Comparison of ENCODE assay signal across 23 cellular contexts in genomic region chr7:90326500-90326899, GRCh38. TPM values are rescaled to one million over a fixed set of nuclear protein-coding genes. Genes with fewer than 3 reads are reported as not detected.
A peak's percentile ranks its signal among the peaks of the same experiment; 100 is the strongest.
DNase-seq lines count a peak whose midpoint lies in the region; ATAC-seq, FAIRE-seq and TF ChIP-seq lines count a peak whose summit lies in the region.
"Had no signal": no experiment of that assay in that cellular context is flagged by ENCODE, and none has a peak within 500 bp of the region (broad histone marks: within the 10 kb centered on the region; RNA-seq: fewer than 3 reads in every experiment).

No MANE protein-coding gene starts in this region.

- peaks cover 0 to 9% of the 10 kb centered on the region in 2 experiments; a peak in 2 of 5 replicates for H3K27me3 ChIP-seq in HepG2 (ENCODE audit: control insufficient read depth in 1 of 2, insufficient read depth in 2 of 2, low read length in 2 of 2)
- no peaks in the 10 kb centered on the region for H3K27me3 ChIP-seq in right lobe of liver
- H3K27me3 ChIP-seq in H7 (ENCODE audit: control insufficient read depth, insufficient read depth, low read length): peaks cover 18% of the 10 kb centered on the region
- peaks cover 5 to 18% of the 10 kb centered on the region in 2 experiments; a peak in 4 of 5 replicates for H3K27me3 ChIP-seq in K562 (ENCODE audit: control insufficient read depth in 2 of 2, insufficient read depth in 2 of 2, low read length in 2 of 2)
- H3K27me3 ChIP-seq: BLaER1 treated with 17β-estradiol and CSF1 and Interleukin-3, amounts not matched to agents 10 nM and 100 nM had no signal

- CTCF ChIA-PET in HepG2 (lab: Yijun Ruan, JAX; ENCODE audit: low intra/inter-chr PET ratio, low total read pairs) (no interaction called here), K562 (lab: Yijun Ruan, JAX; ENCODE audit: low intra/inter-chr PET ratio) (no interaction called here)

- no peaks in the 10 kb centered on the region for H3K9me1 ChIP-seq in K562 (ENCODE audit: control insufficient read depth, insufficient read depth, low read length)

- H3K4me2 ChIP-seq in HepG2 (ENCODE audit: low read depth, low read length): no peak overlapping the region
- H3K4me2 ChIP-seq in K562 (ENCODE audit: insufficient read depth, low read length): no peak overlapping the region
- H3K4me2 ChIP-seq: BLaER1 treated with 17β-estradiol and CSF1 and Interleukin-3, amounts not matched to agents 10 nM and 100 nM had no signal

- no peaks in the 10 kb centered on the region for H3K79me2 ChIP-seq in HepG2 (ENCODE audit: insufficient read depth, low read length)
- H3K79me2 ChIP-seq in K562 (ENCODE audit: control insufficient read depth, insufficient read depth, low read length): no peaks in the 10 kb centered on the region

- FAIRE-seq in HepG2 (lab: Jason Lieb, UNC): no peak
- no peak for FAIRE-seq in K562 (lab: Jason Lieb, UNC)
- FAIRE-seq: G401.6, GM12892 had no signal

- TF ChIP-seq POLR2A in HepG2 (IDR thresholded peaks at IDR 0.05; ENCODE audit: insufficient read depth in 1 of 2, low read depth in 2 of 2, low read length in 2 of 2) (no peak), right lobe of liver (IDR thresholded peaks at IDR 0.05) (no peak), K562 (conservative IDR thresholded peaks at IDR 0.05) (no peak)

- no peak overlapping the region for H3K4me3 ChIP-seq in HepG2 (replicated peaks in 1 of 3; ENCODE audit: insufficient read depth in 1 of 3, low read depth in 2 of 3, low read length in 3 of 3)
- no peak overlapping the region for H3K4me3 ChIP-seq in right lobe of liver
- H3K4me3 ChIP-seq in H7 (ENCODE audit: insufficient read depth, low read depth, low read length): no peak overlapping the region
- no peak overlapping the region for H3K4me3 ChIP-seq in K562
- H3K4me3 ChIP-seq: BLaER1 treated with 17β-estradiol and CSF1 and Interleukin-3, amounts not matched to agents 10 nM and 100 nM; GM23248 had no signal

- in situ Hi-C loops in HepG2 (cut with HindIII; ENCODE audit: extremely low pct_ligation_motif_present, low pct_unique_long_range_greater_than_20kb): no loop called here
- in situ Hi-C loops in K562 (cut with MboI): no loop called here

- intact Hi-C loops in HepG2 (cut with micrococcal nuclease; ENCODE audit: unreplicated experiment) (no loop called here), right lobe of liver (cut with DNase I) (no loop called here), K562 (cut with micrococcal nuclease) (no loop called here), posterior cingulate gyrus (cut with DNase I) (no loop called here)

- ATAC-seq in HepG2 (no peak), right lobe of liver (no peak), K562 (no peak), GM21390 (IDR thresholded peaks at IDR 0.05; ENCODE audit: unreplicated experiment) (no peak)

- TF ChIP-seq EP300 in HepG2 (IDR thresholded peaks at IDR 0.05; ENCODE audit: low read depth in 2 of 2, low read length in 2 of 2) (no peak), HepG2 (CRISPR knock-in tag; IDR thresholded peaks at IDR 0.05; ENCODE audit: borderline replicate concordance) (no peak), K562 (IDR thresholded peaks at IDR 0.05; ENCODE audit: low read length) (no peak)

- H2AFZ ChIP-seq in HepG2 (ENCODE audit: low read length): no peak overlapping the region
- H2AFZ ChIP-seq in K562 (ENCODE audit: low read depth, low read length): no peak overlapping the region
- H2AFZ ChIP-seq: GM23248 had no signal

- no peak for DNase-seq in HepG2 (ENCODE audit: low spot score)
- DNase-seq in right lobe of liver: no peak
- peak; percentile 28 for DNase-seq in H7
- peak; percentile 76 for DNase-seq in NCI-H82 treated with DMSO at 0.1 percent for 48 hours (lab: John Stamatoyannopoulos, UW; ENCODE audit: unreplicated experiment)
- DNase-seq in K562 (ENCODE audit: extremely low read depth in 1 of 4, low spot score in 3 of 4): no peak
- no peak for DNase-seq in SK-N-DZ (ENCODE audit: low spot score)
- DNase-seq in posterior cingulate gyrus: no peak
- DNase-seq: ACHN; AML-193; BE2C; CD4-positive, alpha-beta T cell; CD8-positive, alpha-beta memory T cell; DMS153; DND-41; GM23248; HCEC 1CT had no signal

- H3K36me3 ChIP-seq in HepG2 (replicated peaks in 1 of 2; ENCODE audit: control insufficient read depth in 1 of 2, insufficient read depth in 2 of 2, low read length in 2 of 2) (no peaks in the 10 kb centered on the region), right lobe of liver (no peaks in the 10 kb centered on the region), H7 (replicated peaks; ENCODE audit: control insufficient read depth, insufficient read depth, low read length) (no peaks in the 10 kb centered on the region), K562 (ENCODE audit: control insufficient read depth, insufficient read depth, low read length) (no peaks in the 10 kb centered on the region)
- H3K36me3 ChIP-seq: BE2C; BLaER1 treated with 17β-estradiol and CSF1 and Interleukin-3, amounts not matched to agents 10 nM and 100 nM had no signal

- no peak overlapping the region for H3K9ac ChIP-seq in HepG2 (ENCODE audit: insufficient read depth, low read depth, low read length)
- H3K9ac ChIP-seq in K562 (ENCODE audit: insufficient read depth in 1 of 2, low read depth in 2 of 2, low read length in 2 of 2): no peak overlapping the region
- H3K9ac ChIP-seq: BLaER1 treated with 17β-estradiol and CSF1 and Interleukin-3, amounts not matched to agents 10 nM and 100 nM; GM23248 had no signal

- TF ChIP-seq RAD21 in HepG2 (CRISPR knock-in tag; IDR thresholded peaks at IDR 0.05) (no peak), K562 (CRISPR knock-in tag; conservative IDR thresholded peaks at IDR 0.05 in 1 of 2, IDR thresholded peaks at IDR 0.05 in 1 of 2) (no peak)

- H3K27ac ChIP-seq in HepG2 (ENCODE audit: extremely low read length, insufficient read depth, low read length) (no peak overlapping the region), right lobe of liver (no peak overlapping the region), K562 (ENCODE audit: extremely low read depth, low read depth, low read length) (no peak overlapping the region)
- H3K27ac ChIP-seq: 22Rv1; BLaER1 treated with 17β-estradiol and CSF1 and Interleukin-3, amounts not matched to agents 10 nM and 100 nM; GM23248 had no signal

- H3K4me1 ChIP-seq in HepG2 (ENCODE audit: insufficient read depth, low read length) (no peaks in the 10 kb centered on the region), right lobe of liver (no peaks in the 10 kb centered on the region), K562 (replicated peaks in 1 of 2; ENCODE audit: control insufficient read depth in 2 of 2, insufficient read depth in 2 of 2, low read length in 2 of 2) (no peaks in the 10 kb centered on the region)
- H3K4me1 ChIP-seq: BE2C; BLaER1 treated with 17β-estradiol and CSF1 and Interleukin-3, amounts not matched to agents 10 nM and 100 nM had no signal

- H4K20me1 ChIP-seq in HepG2 (ENCODE audit: insufficient read depth, low read length) (no peaks in the 10 kb centered on the region), K562 (replicated peaks; ENCODE audit: control insufficient read depth, insufficient read depth, low read length) (no peaks in the 10 kb centered on the region)
- H4K20me1 ChIP-seq: BLaER1 treated with 17β-estradiol and CSF1 and Interleukin-3, amounts not matched to agents 10 nM and 100 nM had no signal

- H3K9me3 ChIP-seq in HepG2 (ENCODE audit: low read length) (no peaks in the 10 kb centered on the region), right lobe of liver (no peaks in the 10 kb centered on the region), K562 (replicated peaks; ENCODE audit: control insufficient read depth, insufficient read depth, low read depth, low read length) (no peaks in the 10 kb centered on the region)
- H3K9me3 ChIP-seq: BE2C had no signal

- TF ChIP-seq CTCF in HepG2 (CRISPR knock-in tag; IDR thresholded peaks at IDR 0.05): no peak
- no peak for TF ChIP-seq CTCF in right lobe of liver (IDR thresholded peaks at IDR 0.05)
- no peak for TF ChIP-seq CTCF in K562 (IDR thresholded peaks at IDR 0.05 in 2 of 3, conservative IDR thresholded peaks at IDR 0.05 in 1 of 3; ENCODE audit: insufficient read depth in 2 of 3, low read depth in 1 of 3, low read length in 3 of 3)

- BruUV-seq in HepG2 (replicated peaks; lab: Mats Ljungman, UMichigan): no TSS peak
- no TSS peak for BruUV-seq in K562 (replicated peaks; lab: Mats Ljungman, UMichigan)

- POLR2A ChIA-PET in HepG2 (lab: Yijun Ruan, JAX): no interaction called here
- POLR2A ChIA-PET in K562 (lab: Yijun Ruan, JAX): interaction anchor here (0.6 kb wide), 1 partner anchor 967 kb away, joined by 3 read pairs; no protein-coding TSS in a partner anchor

- 0% methylated on average over 1 of the region's 1 CpG for WGBS in HepG2 (ENCODE audit: low lambda C conversion rate)
- WGBS in right lobe of liver (ENCODE audit: insufficient coverage, low coverage, low lambda C conversion rate, missing lambda C conversion rate): 0% methylated on average over 1 of the region's 1 CpG
- WGBS in K562 (ENCODE audit: insufficient coverage, low coverage, missing lambda C conversion rate): no CpG with 5 or more reads among the region's 1 CpG

RNA-seq across cellular contexts. Expression of gene FAM237B, which starts 5.4 kb away (rescaled TPM):
- total RNA-seq in HepG2 (2016; rRNA removed; fragmentation: Illumina TruSeq; extraction: Trizol) (not detected in 2 replicates), right lobe of liver (not detected), K562 (2014; rRNA removed) (not detected in 2 replicates), K562 (2014; rRNA removed; fragmentation: Illumina TruSeq; extraction: Trizol) (not detected in 2 replicates), K562 (2015; rRNA removed; fragmentation: Illumina TruSeq; extraction: Trizol) (not detected in 2 replicates), K562 (2021) (not detected in 2 replicates)
- total RNA-seq in HepG2 (2016; cell fraction: cytosol; rRNA removed; fragmentation: Illumina TruSeq; extraction: Trizol; ENCODE audit: low read depth): not detected in 2 replicates
- not detected in 2 replicates for total RNA-seq in HepG2 (2016; cell fraction: insoluble cytoplasmic fraction; rRNA removed; fragmentation: Illumina TruSeq; extraction: Trizol)
- total RNA-seq in HepG2 (2016; cell fraction: membrane; rRNA removed; fragmentation: Illumina TruSeq; extraction: Trizol): not detected in 2 replicates
- not detected in 2 replicates for total RNA-seq in HepG2 (2016; cell fraction: nucleus; rRNA removed; fragmentation: Illumina TruSeq; extraction: Trizol)
- polyA plus RNA-seq in HepG2 (2011; rRNA removed) (not detected in 2 replicates), K562 (2011; rRNA removed) (not detected in 2 replicates), K562 (2014; fragmentation: Illumina TruSeq; extraction: Trizol) (not detected in 2 replicates), K562 (2014; fragmentation: Nextera tagmentation; extraction: Ambion mirVana) (not detected), K562 (2014; rRNA removed) (not detected in 2 replicates)
- polyA plus RNA-seq in HepG2 (2011; cell fraction: cytosol; rRNA removed): not detected in 2 replicates
- polyA plus RNA-seq in HepG2 (2011; cell fraction: nucleus; rRNA removed): not detected in 2 replicates
- not detected in 2 replicates for polyA plus RNA-seq in HepG2 (2012)
- polyA plus RNA-seq in HepG2 (2016; cell fraction: cytosol; fragmentation: Illumina TruSeq; extraction: Trizol; ENCODE audit: low read depth): not detected in 2 replicates
- polyA plus RNA-seq in HepG2 (2016; cell fraction: insoluble cytoplasmic fraction; fragmentation: Illumina TruSeq; extraction: Trizol; ENCODE audit: low read depth): not detected in 2 replicates
- not detected in 2 replicates for polyA plus RNA-seq in HepG2 (2016; cell fraction: membrane; fragmentation: Illumina TruSeq; extraction: Trizol; ENCODE audit: low read depth)
- polyA plus RNA-seq in HepG2 (2016; cell fraction: nucleus; fragmentation: Illumina TruSeq; extraction: Trizol; ENCODE audit: insufficient read depth, low read depth): not detected in 2 replicates
- polyA minus RNA-seq in HepG2 (2011; rRNA and poly(A)+ RNA removed; ENCODE audit: low replicate concordance): not detected in 2 replicates
- polyA minus RNA-seq in HepG2 (2011; cell fraction: cytosol; rRNA and poly(A)+ RNA removed): not detected in 2 replicates
- not detected in 2 replicates for polyA minus RNA-seq in HepG2 (2011; cell fraction: nucleus; rRNA and poly(A)+ RNA removed)
- total RNA-seq in H7 (2014; rRNA removed; shearing (Covaris generic)): not detected in 2 replicates
- not detected in 2 replicates for total RNA-seq in K562 (2011; cell fraction: chromatin; rRNA removed; ENCODE audit: low replicate concordance)
- not detected in 2 replicates for total RNA-seq in K562 (2011; cell fraction: nucleolus; rRNA removed)
- not detected in 2 replicates for total RNA-seq in K562 (2011; cell fraction: nucleoplasm; rRNA removed)
- polyA plus RNA-seq in K562 (2011; cell fraction: cytosol; rRNA removed): not detected in 2 replicates
- not detected in 2 replicates for polyA plus RNA-seq in K562 (2011; cell fraction: nucleus; rRNA removed)
- not detected in 2 replicates for polyA plus RNA-seq in K562 (2012)
- polyA minus RNA-seq in K562 (2011; rRNA and poly(A)+ RNA removed): not detected in 2 replicates
- not detected in 2 replicates for polyA minus RNA-seq in K562 (2011; cell fraction: cytosol; rRNA and poly(A)+ RNA removed)
- not detected in 2 replicates for polyA minus RNA-seq in K562 (2011; cell fraction: nucleus; rRNA and poly(A)+ RNA removed)
- polyA plus RNA-seq in SK-N-DZ (2014; cell fraction: cytosol; rRNA removed): not detected in 2 replicates
- polyA plus RNA-seq in SK-N-DZ (2014; cell fraction: nucleus; rRNA removed): not detected in 2 replicates
- total RNA-seq: CD4-positive, alpha-beta T cell; CD8-positive, alpha-beta memory T cell; GM23248; H4 had no signal
- polyA plus RNA-seq: CD14-positive monocyte; CD8-positive, alpha-beta memory T cell had no signal

RNA-seq across cellular contexts. Expression of gene GTPBP10, which starts 20.0 kb away (rescaled TPM):
- total RNA-seq in HepG2 (2016; rRNA removed; fragmentation: Illumina TruSeq; extraction: Trizol) (38.7 and 54.6 TPM in 2 replicates), right lobe of liver (10 to 100 TPM; 16.1 to 21.8 (median 18.7) TPM), K562 (2014; rRNA removed) (19.3 and 34.6 TPM in 2 replicates), K562 (2014; rRNA removed; fragmentation: Illumina TruSeq; extraction: Trizol) (78.7 and 91.3 TPM in 2 replicates), K562 (2015; rRNA removed; fragmentation: Illumina TruSeq; extraction: Trizol) (35.6 and 40.9 TPM in 2 replicates), K562 (2021) (58.3 and 65.2 TPM in 2 replicates)
- total RNA-seq in HepG2 (2016; cell fraction: cytosol; rRNA removed; fragmentation: Illumina TruSeq; extraction: Trizol; ENCODE audit: low read depth): 7.6 and 8.5 TPM in 2 replicates
- total RNA-seq in HepG2 (2016; cell fraction: insoluble cytoplasmic fraction; rRNA removed; fragmentation: Illumina TruSeq; extraction: Trizol): 32.3 and 61.3 TPM in 2 replicates
- 9.0 and 9.3 TPM in 2 replicates for total RNA-seq in HepG2 (2016; cell fraction: membrane; rRNA removed; fragmentation: Illumina TruSeq; extraction: Trizol)
- 23.5 and 26.6 TPM in 2 replicates for total RNA-seq in HepG2 (2016; cell fraction: nucleus; rRNA removed; fragmentation: Illumina TruSeq; extraction: Trizol)
- polyA plus RNA-seq in HepG2 (2011; rRNA removed) (10.6 and 13.3 TPM in 2 replicates), K562 (2011; rRNA removed) (41.8 and 75.2 TPM in 2 replicates), K562 (2014; fragmentation: Illumina TruSeq; extraction: Trizol) (62.1 and 89.8 TPM in 2 replicates), K562 (2014; fragmentation: Nextera tagmentation; extraction: Ambion mirVana) (10 to 100 TPM; 87.7 to 87.9 TPM), K562 (2014; rRNA removed) (53.2 and 76.4 TPM in 2 replicates)
- polyA plus RNA-seq in HepG2 (2011; cell fraction: cytosol; rRNA removed): 4.1 and 5.9 TPM in 2 replicates
- 4.8 and 8.4 TPM in 2 replicates for polyA plus RNA-seq in HepG2 (2011; cell fraction: nucleus; rRNA removed)
- polyA plus RNA-seq in HepG2 (2012): 17.0 and 20.1 TPM in 2 replicates
- polyA plus RNA-seq in HepG2 (2016; cell fraction: cytosol; fragmentation: Illumina TruSeq; extraction: Trizol; ENCODE audit: low read depth): 4.0 and 4.2 TPM in 2 replicates
- polyA plus RNA-seq in HepG2 (2016; cell fraction: insoluble cytoplasmic fraction; fragmentation: Illumina TruSeq; extraction: Trizol; ENCODE audit: low read depth): 35.9 and 39.7 TPM in 2 replicates
- 5.4 and 6.1 TPM in 2 replicates for polyA plus RNA-seq in HepG2 (2016; cell fraction: membrane; fragmentation: Illumina TruSeq; extraction: Trizol; ENCODE audit: low read depth)
- 22.5 and 25.4 TPM in 2 replicates for polyA plus RNA-seq in HepG2 (2016; cell fraction: nucleus; fragmentation: Illumina TruSeq; extraction: Trizol; ENCODE audit: insufficient read depth, low read depth)
- polyA minus RNA-seq in HepG2 (2011; rRNA and poly(A)+ RNA removed; ENCODE audit: low replicate concordance): 0.58 and 3.1 TPM in 2 replicates
- 3.3 and 7.0 TPM in 2 replicates for polyA minus RNA-seq in HepG2 (2011; cell fraction: cytosol; rRNA and poly(A)+ RNA removed)
- polyA minus RNA-seq in HepG2 (2011; cell fraction: nucleus; rRNA and poly(A)+ RNA removed): 37.6 and 42.6 TPM in 2 replicates
- total RNA-seq in H7 (2014; rRNA removed; shearing (Covaris generic)): 12.7 and 14.6 TPM in 2 replicates
- total RNA-seq in K562 (2011; cell fraction: chromatin; rRNA removed; ENCODE audit: low replicate concordance): 46.1 and 128 TPM in 2 replicates
- 21.3 and 33.0 TPM in 2 replicates for total RNA-seq in K562 (2011; cell fraction: nucleolus; rRNA removed)
- total RNA-seq in K562 (2011; cell fraction: nucleoplasm; rRNA removed): 25.0 and 47.4 TPM in 2 replicates
- 4.6 and 11.1 TPM in 2 replicates for polyA plus RNA-seq in K562 (2011; cell fraction: cytosol; rRNA removed)
- polyA plus RNA-seq in K562 (2011; cell fraction: nucleus; rRNA removed): 20.4 and 24.2 TPM in 2 replicates
- polyA plus RNA-seq in K562 (2012): 33.3 and 42.8 TPM in 2 replicates
- 58.9 and 71.1 TPM in 2 replicates for polyA minus RNA-seq in K562 (2011; rRNA and poly(A)+ RNA removed)
- 3.0 and 13.5 TPM in 2 replicates for polyA minus RNA-seq in K562 (2011; cell fraction: cytosol; rRNA and poly(A)+ RNA removed)
- polyA minus RNA-seq in K562 (2011; cell fraction: nucleus; rRNA and poly(A)+ RNA removed): 28.3 and 30.2 TPM in 2 replicates
- 20.3 and 21.2 TPM in 2 replicates for polyA plus RNA-seq in SK-N-DZ (2014; cell fraction: cytosol; rRNA removed)
- polyA plus RNA-seq in SK-N-DZ (2014; cell fraction: nucleus; rRNA removed): 17.5 and 21.9 TPM in 2 replicates

Comparison
In these comparisons a context has a peak if more than half of its experiments do, and no peak if none do; other contexts are left out.
1. DNase-seq: peak in H7 (single experiment) and NCI-H82 treated with DMSO at 0.1 percent for 48 hours (single experiment); none in HepG2 (single experiment), right lobe of liver (0 of 3), K562 (0 of 4), SK-N-DZ (single experiment) and posterior cingulate gyrus (0 of 10).
2. Of the 241 proteins assayed by ChIP-seq in both HepG2 and K562: peak only in HepG2: none; only in K562: PCBP2; in both: HNRNPK and PCBP1; in neither: 238.